Comparison of ENCODE assay signal across 8 cellular contexts in the genomic region with DNA sequence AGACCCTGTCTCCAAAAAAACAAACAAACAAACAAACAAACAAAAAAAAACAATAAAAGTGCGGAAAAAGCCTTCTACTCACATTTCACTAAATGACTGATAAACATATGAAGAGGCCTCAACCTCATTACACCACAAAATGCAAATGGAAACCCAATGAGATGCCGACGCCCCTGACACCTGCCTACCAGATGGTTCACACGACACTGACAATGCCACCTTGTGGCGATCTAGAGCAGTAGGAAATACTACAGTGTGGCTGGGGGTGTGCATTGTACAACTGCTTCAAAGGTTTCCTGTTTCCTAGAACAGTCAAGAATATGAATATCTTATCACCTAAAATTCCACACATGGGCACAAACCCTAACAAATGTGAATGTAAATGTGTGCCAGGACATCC. TPM values are rescaled to one million over a fixed set of nuclear protein-coding genes. Genes with fewer than 3 reads are reported as not detected.
DNase-seq lines count a peak whose midpoint lies in the region; ATAC-seq, FAIRE-seq and TF ChIP-seq lines count a peak whose summit lies in the region.

No MANE protein-coding gene starts in this region.

- ATAC-seq in HG03521 (IDR thresholded peaks at IDR 0.05; ENCODE audit: unreplicated experiment) (peak; percentile 45), RWPE2 (ENCODE audit: low read depth) (0 out of 3 replicates have a peak, but pooled peaks have one; percentile 40)

- no peaks in the 10 kb centered on the region for H3K36me3 ChIP-seq in RWPE2 (ENCODE audit: low read depth)
- no peaks in the 10 kb centered on the region for H3K36me3 ChIP-seq in prostate gland

- peak; percentile 91 for DNase-seq in DMS53 (lab: John Stamatoyannopoulos, UW)
- no peak for DNase-seq in RWPE2 (ENCODE audit: low spot score)
- peak; percentile 33 for DNase-seq in choroid plexus epithelial cell (ENCODE audit: low read depth)
- DNase-seq in stimulated activated CD4-positive, alpha-beta T cell treated with anti-CD3 and anti-CD28 coated beads, Interleukin-12 subunit alpha, Interleukin-12 subunit beta, amount 100 ng/mL, for 4 hours: peak; percentile 21
- DNase-seq in AG08396 (ENCODE audit: low spot score): no peak
- DNase-seq in frontal cortex (ENCODE audit: low spot score in 2 of 2): no peak
- DNase-seq in prostate gland (ENCODE audit: low spot score): no peak

- H3K27ac ChIP-seq in RWPE2 (ENCODE audit: poor library complexity, severe bottlenecking) (no peak overlapping the region), prostate gland (no peak overlapping the region)

- TF ChIP-seq CTCF in RWPE2 (IDR thresholded peaks at IDR 0.05; ENCODE audit: poor library complexity, severe bottlenecking): peak; percentile 47
- peak; percentile 47 for TF ChIP-seq CTCF in choroid plexus epithelial cell (conservative IDR thresholded peaks at IDR 0.05; ENCODE audit: low read depth, low read length)
- peak in 2 of 4 experiments; percentile 13 to 23 for TF ChIP-seq CTCF in prostate gland (IDR thresholded peaks at IDR 0.05)

- WGBS in prostate gland: 43% methylated on average over 5 of the region's 5 CpGs

- H3K27me3 ChIP-seq in RWPE2 (ENCODE audit: insufficient read depth, poor library complexity, severe bottlenecking): no peaks in the 10 kb centered on the region
- H3K27me3 ChIP-seq in prostate gland (replicated peaks; ENCODE audit: insufficient read depth): no peaks in the 10 kb centered on the region

- H3K4me3 ChIP-seq in RWPE2 (ENCODE audit: severe bottlenecking) (no peak overlapping the region), choroid plexus epithelial cell (ENCODE audit: low read depth, low read length) (no peak overlapping the region), prostate gland (no peak overlapping the region)

- no peak for FAIRE-seq in frontal cortex (lab: Jason Lieb, UNC)

- no peak for TF ChIP-seq POLR2A in prostate gland (IDR thresholded peaks at IDR 0.05)

- H3K9me3 ChIP-seq in RWPE2 (ENCODE audit: severe bottlenecking): no peaks in the 10 kb centered on the region
- no peaks in the 10 kb centered on the region for H3K9me3 ChIP-seq in prostate gland

- no peaks in the 10 kb centered on the region for H3K4me1 ChIP-seq in RWPE2 (ENCODE audit: insufficient read depth, poor library complexity, severe bottlenecking)
- no peaks in the 10 kb centered on the region for H3K4me1 ChIP-seq in prostate gland (replicated peaks)

- intact Hi-C loops in prostate gland (cut with DNase I): no loop called here

RNA-seq across cellular contexts. Expression of a gene that starts 14.0 kb away (rescaled TPM):
- total RNA-seq in frontal cortex: 0.41 TPM
- 1 to 10 TPM; 1.2 to 6.3 TPM for total RNA-seq in prostate gland

RNA-seq across cellular contexts. Expression of a gene that starts 14.6 kb away (rescaled TPM):
- total RNA-seq in frontal cortex: 59.5 TPM
- 10 to 100 TPM; 20.0 to 25.0 TPM for total RNA-seq in prostate gland

Comparison
In these comparisons a context has a peak if more than half of its experiments do, and no peak if none do; other contexts are left out.
1. DNase-seq: peak in DMS53 (single experiment), choroid plexus epithelial cell (single experiment) and stimulated activated CD4-positive, alpha-beta T cell treated with anti-CD3 and anti-CD28 coated beads, Interleukin-12 subunit alpha, Interleukin-12 subunit beta, amount 100 ng/mL, for 4 hours (single experiment); none in RWPE2 (single experiment), AG08396 (single experiment), frontal cortex (0 of 2) and prostate gland (single experiment).